Comparison of ENCODE assay signal across 1 cellular context in genomic region chr6:89669002-89669401, GRCh38.
TF ChIP-seq lines count a peak whose summit lies in the region.

No MANE protein-coding gene starts in this region.

TF ChIP-seq in WTC11, 78 proteins besides CTCF, POLR2A, EP300 and RAD21 (continued from another document):
- no peak for TF ChIP-seq IRF1 (CRISPR knock-in tag; IDR thresholded peaks at IDR 0.05)
- no peak for TF ChIP-seq FOXK1 (CRISPR knock-in tag; IDR thresholded peaks at IDR 0.05)
- TF ChIP-seq ELF4 (CRISPR knock-in tag; IDR thresholded peaks at IDR 0.05; ENCODE audit: low read depth) = no peak
- TF ChIP-seq MXD4 (CRISPR knock-in tag; IDR thresholded peaks at IDR 0.05; ENCODE audit: borderline replicate concordance) = no peak
